21 cellular contexts compared by ENCODE assay signal in the genomic region with DNA sequence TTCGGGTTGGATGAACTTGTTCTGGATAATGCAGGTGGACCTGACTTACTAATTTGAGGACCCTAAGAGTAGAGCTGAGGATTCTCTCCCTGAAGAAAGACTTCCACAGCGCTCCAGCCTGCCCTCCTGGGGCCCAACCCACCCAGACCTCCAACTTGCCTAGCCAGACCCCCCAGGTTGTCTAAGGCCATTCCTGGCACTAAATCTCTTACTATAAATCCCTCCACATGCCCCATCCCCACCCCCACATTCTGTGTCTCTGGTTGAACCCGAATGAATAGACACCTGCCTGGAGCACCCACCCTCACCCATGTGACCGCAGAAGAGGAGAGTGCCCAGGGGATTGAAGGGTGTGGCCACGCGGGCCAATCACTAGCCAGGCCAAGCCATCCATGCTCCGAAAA.
"Had no signal": no experiment of that assay in that cellular context is flagged by ENCODE, and none has a peak within 500 bp of the region (broad histone marks: within the 10 kb centered on the region; RNA-seq: fewer than 3 reads in every experiment).

No MANE protein-coding gene starts in this region.

- H3K36me3 ChIP-seq: heart left ventricle, lower lobe of right lung, sigmoid colon, thyroid gland had no signal

- H3K4me1 ChIP-seq: body of pancreas, heart left ventricle, lower lobe of right lung, sigmoid colon, thyroid gland had no signal

- DNase-seq: activated CD4-positive, alpha-beta memory T cell treated with anti-CD3 and anti-CD28 coated beads, Interleukin-2, amount 10 ng/mL, durations not matched to agents 7 days and 5 days; activated CD4-positive, alpha-beta T cell treated with anti-CD3 and anti-CD28 coated beads, Interleukin-2, amount 10 ng/mL, durations not matched to agents 24 days and 14 days; activated CD8-positive, alpha-beta memory T cell treated with anti-CD3 and anti-CD28 coated beads, Interleukin-2, amount 10 ng/mL, durations not matched to agents 7 days and 5 days; activated gamma-delta T cell; anterior cingulate cortex; body of pancreas; caudate nucleus; heart left ventricle; left colon; lower lobe of right lung; naive thymus-derived CD4-positive, alpha-beta T cell; occipital lobe; sigmoid colon; stimulated activated CD4-positive, alpha-beta T cell treated with anti-CD3 and anti-CD28 coated beads, Interleukin-2, amount 100 ng/mL, for 48 hours; stimulated activated naive CD4-positive, alpha-beta T cell treated with Interleukin-2 at 50 U/mL for 16 hours; thyroid gland had no signal

- H3K27me3 ChIP-seq: body of pancreas, sigmoid colon, thyroid gland had no signal

- H3K4me3 ChIP-seq: body of pancreas, heart left ventricle, lower lobe of right lung, sigmoid colon, smooth muscle cell, thyroid gland had no signal

- H3K9me3 ChIP-seq: body of pancreas, heart left ventricle, lower lobe of right lung, sigmoid colon, thyroid gland had no signal

- ATAC-seq: activated CD4-positive, CD25-positive, alpha-beta regulatory T cell treated with anti-CD3 and anti-CD28 coated beads, Interleukin-2, amount 50 U/mL, for 24 hours; activated CD8-positive, alpha-beta memory T cell treated with anti-CD3 and anti-CD28 coated beads, Interleukin-2, amount 10 ng/mL, durations not matched to agents 7 days and 5 days; body of pancreas; heart left ventricle; left colon; lower lobe of right lung; naive thymus-derived CD4-positive, alpha-beta T cell; T-cell had no signal

- H3K27ac ChIP-seq: body of pancreas, epithelial cell of prostate, heart left ventricle, lower lobe of right lung, sigmoid colon, thyroid gland, VCaP had no signal

- H3K4me2 ChIP-seq: smooth muscle cell had no signal
